21 cellular contexts compared by ENCODE assay signal in genomic region chr17:55706808-55707773, GRCh38. TPM values are rescaled to one million over a fixed set of nuclear protein-coding genes. Genes with fewer than 3 reads are reported as not detected.
DNase-seq lines count a peak whose midpoint lies in the region; ATAC-seq, FAIRE-seq and TF ChIP-seq lines count a peak whose summit lies in the region.
"Had no signal": no experiment of that assay in that cellular context is flagged by ENCODE, and none has a peak within 500 bp of the region (broad histone marks: within the 10 kb centered on the region; RNA-seq: fewer than 3 reads in every experiment).

No MANE protein-coding gene starts in this region.

- no peaks in the 10 kb centered on the region for H3K27me3 Mint-ChIP-seq in WTC11 (ENCODE audit: low read depth)
- peaks cover 12% of the 10 kb centered on the region for H3K27me3 Mint-ChIP-seq in activated CD4-positive, alpha-beta T cell treated with anti-CD3 and anti-CD28 coated beads, Interleukin-2, amount 10 ng/mL, durations not matched to agents 24 days and 14 days

- H3K4me1 ChIP-seq in left ventricle myocardium inferior (peaks cover 14% of the 10 kb centered on the region), right atrium auricular region (peaks cover 0 to 8% of the 10 kb centered on the region in 2 donors), lower lobe of right lung (peaks cover 5% of the 10 kb centered on the region), HepG2 (ENCODE audit: insufficient read depth, low read length) (no peaks in the 10 kb centered on the region; the same call in 1 of the 2 replicates)

- no peak overlapping the region for H3K9ac ChIP-seq in HepG2 (ENCODE audit: insufficient read depth, low read depth, low read length)

- H3K9me3 ChIP-seq in left ventricle myocardium inferior (replicated peaks) (no peaks in the 10 kb centered on the region), right atrium auricular region (no peaks in the 10 kb centered on the region), lower lobe of right lung (no peaks in the 10 kb centered on the region), HepG2 (ENCODE audit: low read length) (no peaks in the 10 kb centered on the region)

- H3K4me2 ChIP-seq in HepG2 (ENCODE audit: low read depth, low read length): no peak overlapping the region

- no peak for TF ChIP-seq CTCF in left ventricle myocardium inferior (IDR thresholded peaks at IDR 0.05; ENCODE audit: borderline replicate concordance)
- TF ChIP-seq CTCF in right atrium auricular region (IDR thresholded peaks at IDR 0.05): no peak
- TF ChIP-seq CTCF in WTC11 (IDR thresholded peaks at IDR 0.05): no peak
- no peak for TF ChIP-seq CTCF in lower lobe of right lung (IDR thresholded peaks at IDR 0.05)
- TF ChIP-seq CTCF in HepG2 (CRISPR knock-in tag; IDR thresholded peaks at IDR 0.05): no peak

- no peak overlapping the region for H3K27ac ChIP-seq in left ventricle myocardium inferior (replicated peaks)
- no peak overlapping the region for H3K27ac ChIP-seq in right atrium auricular region
- peak overlapping the region; percentile 27 for H3K27ac ChIP-seq in lower lobe of right lung
- no peak overlapping the region for H3K27ac ChIP-seq in HepG2 (ENCODE audit: extremely low read length, insufficient read depth, low read length)

- POLR2A ChIA-PET in WTC11 (lab: Charles Lee): no interaction called here
- POLR2A ChIA-PET in HepG2 (lab: Yijun Ruan, JAX): no interaction called here

- DNase-seq in left ventricle myocardium inferior: no peak
- DNase-seq in right atrium auricular region (ENCODE audit: low spot score): no peak
- peak; percentile 12 for DNase-seq in WTC11 (ENCODE audit: low spot score)
- DNase-seq in lower lobe of right lung: no peak
- DNase-seq in HK-2 (ENCODE audit: unreplicated experiment): no peak
- no peak for DNase-seq in HepG2 (ENCODE audit: low spot score)
- DNase-seq in activated CD4-positive, alpha-beta T cell treated with anti-CD3 and anti-CD28 coated beads, Interleukin-2, amount 10 ng/mL, durations not matched to agents 24 days and 14 days: no peak
- no peak for DNase-seq in COLO829 (ENCODE audit: low spot score)
- DNase-seq: activated naive CD4-positive, alpha-beta T cell treated with Interleukin-2 at 50 U/mL for 16 hours; activated T-cell treated with anti-CD3 and anti-CD28 coated beads for 4 hours; CD8-positive, alpha-beta memory T cell; NCI-H2081; NCI-H526; stimulated activated naive CD8-positive, alpha-beta T cell treated with anti-CD3 and anti-CD28 coated beads, Interleukin-15, Interleukin-2, amounts not matched to agents 100 U/mL and 50 U/mL, for 24 hours had no signal

- H3K27me3 ChIP-seq in left ventricle myocardium inferior (ENCODE audit: low read depth) (peaks cover 4% of the 10 kb centered on the region), right atrium auricular region (no peaks in the 10 kb centered on the region), lower lobe of right lung (ENCODE audit: low read depth) (no peaks in the 10 kb centered on the region), HepG2 (ENCODE audit: control insufficient read depth in 1 of 2, insufficient read depth in 2 of 2, low read length in 2 of 2) (peaks cover 0 to 2% of the 10 kb centered on the region in 2 experiments; a peak in 2 of 5 replicates)

- H3K36me3 ChIP-seq in left ventricle myocardium inferior: no peaks in the 10 kb centered on the region
- no peaks in the 10 kb centered on the region for H3K36me3 ChIP-seq in right atrium auricular region
- no peaks in the 10 kb centered on the region for H3K36me3 ChIP-seq in lower lobe of right lung
- H3K36me3 ChIP-seq in HepG2 (replicated peaks in 1 of 2; ENCODE audit: control insufficient read depth in 1 of 2, insufficient read depth in 2 of 2, low read length in 2 of 2): no peaks in the 10 kb centered on the region

- peaks cover 8% of the 10 kb centered on the region for H3K9me3 Mint-ChIP-seq in WTC11
- no peaks in the 10 kb centered on the region for H3K9me3 Mint-ChIP-seq in activated CD4-positive, alpha-beta T cell treated with anti-CD3 and anti-CD28 coated beads, Interleukin-2, amount 10 ng/mL, durations not matched to agents 24 days and 14 days
- H3K9me3 Mint-ChIP-seq: mesothelial cell of epicardium had no signal

- intact Hi-C loops in left ventricle myocardium inferior (cut with micrococcal nuclease): no loop called here
- intact Hi-C loops in lower lobe of right lung (cut with DNase I): no loop called here
- intact Hi-C loops in HepG2 (cut with micrococcal nuclease; ENCODE audit: unreplicated experiment): no loop called here
- intact Hi-C loops in activated CD4-positive, alpha-beta T cell treated with anti-CD3 and anti-CD28 coated beads, Interleukin-2, amount 10 ng/mL, durations not matched to agents 24 days and 14 days (cut with micrococcal nuclease): no loop called here

- CTCF ChIA-PET in WTC11 (lab: Charles Lee) (interaction anchor here (0.9 to 2.6 kb wide), 5 partner anchors 11 to 181 kb away, joined by 3 to 20 read pairs (median 6); partner anchors contain the start of gene PCTP), HepG2 (lab: Yijun Ruan, JAX; ENCODE audit: low intra/inter-chr PET ratio, low total read pairs) (no interaction called here)

- peak; percentile 87 for ATAC-seq in WTC11
- no peak for ATAC-seq in lower lobe of right lung
- ATAC-seq in HepG2: no peak; the same call in 2 of the 3 replicates
- ATAC-seq: stimulated activated naive CD8-positive, alpha-beta T cell treated with anti-CD3 and anti-CD28 coated beads, Interleukin-15, Interleukin-2, amounts not matched to agents 100 U/mL and 50 U/mL, for 24 hours had no signal

- H3K27ac Mint-ChIP-seq in WTC11: peak overlapping the region; percentile 87
- H3K27ac Mint-ChIP-seq in activated CD4-positive, alpha-beta T cell treated with anti-CD3 and anti-CD28 coated beads, Interleukin-2, amount 10 ng/mL, durations not matched to agents 24 days and 14 days: no peak overlapping the region
- H3K27ac Mint-ChIP-seq: CD8-positive, alpha-beta memory T cell; mesothelial cell of epicardium had no signal

- H3K4me3 ChIP-seq in left ventricle myocardium inferior (peak overlapping the region; percentile 2), right atrium auricular region (no peak overlapping the region), lower lobe of right lung (no peak overlapping the region), HepG2 (replicated peaks in 1 of 3; ENCODE audit: insufficient read depth in 1 of 3, low read depth in 2 of 3, low read length in 3 of 3) (no peak overlapping the region)

- no peak for FAIRE-seq in HepG2 (lab: Jason Lieb, UNC)
- FAIRE-seq: astrocyte, colon, RCC 7860, TTC549, urothelium cell line had no signal

- no peak for TF ChIP-seq RAD21 in HepG2 (CRISPR knock-in tag; IDR thresholded peaks at IDR 0.05)

- no peak overlapping the region for H2AFZ ChIP-seq in HepG2 (ENCODE audit: low read length)

- H3K4me1 Mint-ChIP-seq in WTC11: peaks cover 33% of the 10 kb centered on the region
- no peaks in the 10 kb centered on the region for H3K4me1 Mint-ChIP-seq in activated CD4-positive, alpha-beta T cell treated with anti-CD3 and anti-CD28 coated beads, Interleukin-2, amount 10 ng/mL, durations not matched to agents 24 days and 14 days
- H3K4me1 Mint-ChIP-seq: CD8-positive, alpha-beta memory T cell had no signal

- WGBS in HepG2 (ENCODE audit: low lambda C conversion rate): 31% methylated on average over 10 of the region's 11 CpGs

- BruUV-seq in HepG2 (replicated peaks; lab: Mats Ljungman, UMichigan): no TSS peak

- in situ Hi-C loops in HepG2 (cut with HindIII; ENCODE audit: extremely low pct_ligation_motif_present, low pct_unique_long_range_greater_than_20kb): no loop called here

- no peaks in the 10 kb centered on the region for H3K79me2 ChIP-seq in HepG2 (ENCODE audit: insufficient read depth, low read length)

- peak overlapping the region; percentile 33 for H3K4me3 Mint-ChIP-seq in WTC11
- H3K4me3 Mint-ChIP-seq in activated CD4-positive, alpha-beta T cell treated with anti-CD3 and anti-CD28 coated beads, Interleukin-2, amount 10 ng/mL, durations not matched to agents 24 days and 14 days: no peak overlapping the region
- H3K4me3 Mint-ChIP-seq: CD8-positive, alpha-beta memory T cell; mesothelial cell of epicardium; neural crest cell had no signal

- H4K20me1 ChIP-seq in HepG2 (ENCODE audit: insufficient read depth, low read length): no peaks in the 10 kb centered on the region

- TF ChIP-seq POLR2A in HepG2 (IDR thresholded peaks at IDR 0.05; ENCODE audit: insufficient read depth in 1 of 2, low read depth in 2 of 2, low read length in 2 of 2): no peak

- TF ChIP-seq EP300 in HepG2 (IDR thresholded peaks at IDR 0.05; ENCODE audit: low read depth in 2 of 2, low read length in 2 of 2) (no peak), HepG2 (CRISPR knock-in tag; IDR thresholded peaks at IDR 0.05; ENCODE audit: borderline replicate concordance) (no peak)

- peaks cover 2% of the 10 kb centered on the region; the same call in 1 of the 2 replicates for H3K36me3 Mint-ChIP-seq in WTC11
- H3K36me3 Mint-ChIP-seq in activated CD4-positive, alpha-beta T cell treated with anti-CD3 and anti-CD28 coated beads, Interleukin-2, amount 10 ng/mL, durations not matched to agents 24 days and 14 days (ENCODE audit: low read depth): no peaks in the 10 kb centered on the region
- H3K36me3 Mint-ChIP-seq: CD8-positive, alpha-beta memory T cell; mesothelial cell of epicardium had no signal

RNA-seq across cellular contexts. Expression of gene TMEM100, which starts 15.6 kb away (rescaled TPM):
- 13.9 TPM for total RNA-seq in left ventricle myocardium inferior
- total RNA-seq in right atrium auricular region: 10 to 100 TPM; 18.0 to 26.1 TPM
- total RNA-seq in WTC11 (2021): 0.39 to 1.1 TPM (median 0.57 TPM) in 3 replicates
- total RNA-seq in lower lobe of right lung: 443 TPM
- not detected in 2 replicates for total RNA-seq in HepG2 (2016; rRNA removed; fragmentation: Illumina TruSeq; extraction: Trizol)
- total RNA-seq in HepG2 (2016; cell fraction: cytosol; rRNA removed; fragmentation: Illumina TruSeq; extraction: Trizol; ENCODE audit: low read depth): not detected in 2 replicates
- not detected in 2 replicates for total RNA-seq in HepG2 (2016; cell fraction: insoluble cytoplasmic fraction; rRNA removed; fragmentation: Illumina TruSeq; extraction: Trizol)
- total RNA-seq in HepG2 (2016; cell fraction: membrane; rRNA removed; fragmentation: Illumina TruSeq; extraction: Trizol): not detected in 2 replicates
- not detected in 2 replicates for total RNA-seq in HepG2 (2016; cell fraction: nucleus; rRNA removed; fragmentation: Illumina TruSeq; extraction: Trizol)
- polyA plus RNA-seq in HepG2 (2011; rRNA removed): not detected in 2 replicates
- not detected in 2 replicates for polyA plus RNA-seq in HepG2 (2011; cell fraction: cytosol; rRNA removed)
- not detected in 2 replicates for polyA plus RNA-seq in HepG2 (2011; cell fraction: nucleus; rRNA removed)
- polyA plus RNA-seq in HepG2 (2012): not detected in 2 replicates
- polyA plus RNA-seq in HepG2 (2016; cell fraction: cytosol; fragmentation: Illumina TruSeq; extraction: Trizol; ENCODE audit: low read depth): not detected in 2 replicates
- not detected in 2 replicates for polyA plus RNA-seq in HepG2 (2016; cell fraction: insoluble cytoplasmic fraction; fragmentation: Illumina TruSeq; extraction: Trizol; ENCODE audit: low read depth)
- not detected in 2 replicates for polyA plus RNA-seq in HepG2 (2016; cell fraction: membrane; fragmentation: Illumina TruSeq; extraction: Trizol; ENCODE audit: low read depth)
- polyA plus RNA-seq in HepG2 (2016; cell fraction: nucleus; fragmentation: Illumina TruSeq; extraction: Trizol; ENCODE audit: insufficient read depth, low read depth): not detected in 2 replicates
- polyA minus RNA-seq in HepG2 (2011; rRNA and poly(A)+ RNA removed; ENCODE audit: low replicate concordance): not detected in 2 replicates
- polyA minus RNA-seq in HepG2 (2011; cell fraction: cytosol; rRNA and poly(A)+ RNA removed): not detected in 2 replicates
- not detected in 2 replicates for polyA minus RNA-seq in HepG2 (2011; cell fraction: nucleus; rRNA and poly(A)+ RNA removed)
- not detected in 2 replicates for total RNA-seq in activated CD4-positive, alpha-beta T cell treated with anti-CD3 and anti-CD28 coated beads, Interleukin-2, amount 10 ng/mL, durations not matched to agents 24 days and 14 days
- total RNA-seq: CD8-positive, alpha-beta memory T cell had no signal
- polyA plus RNA-seq: CD8-positive, alpha-beta memory T cell had no signal

RNA-seq across cellular contexts. Expression of gene PCTP, which starts 43.8 kb away (rescaled TPM):
- total RNA-seq in left ventricle myocardium inferior (19.6 TPM), right atrium auricular region (10 to 100 TPM; 15.1 to 27.0 TPM), WTC11 (2021) (10.3 to 14.2 TPM (median 12.2 TPM) in 3 replicates), lower lobe of right lung (28.1 TPM), HepG2 (2016; rRNA removed; fragmentation: Illumina TruSeq; extraction: Trizol) (50.7 and 66.3 TPM in 2 replicates)
- 11.7 and 12.0 TPM in 2 replicates for total RNA-seq in HepG2 (2016; cell fraction: cytosol; rRNA removed; fragmentation: Illumina TruSeq; extraction: Trizol; ENCODE audit: low read depth)
- total RNA-seq in HepG2 (2016; cell fraction: insoluble cytoplasmic fraction; rRNA removed; fragmentation: Illumina TruSeq; extraction: Trizol): 54.0 and 71.4 TPM in 2 replicates
- total RNA-seq in HepG2 (2016; cell fraction: membrane; rRNA removed; fragmentation: Illumina TruSeq; extraction: Trizol): 39.4 and 41.1 TPM in 2 replicates
- 23.2 and 24.9 TPM in 2 replicates for total RNA-seq in HepG2 (2016; cell fraction: nucleus; rRNA removed; fragmentation: Illumina TruSeq; extraction: Trizol)
- polyA plus RNA-seq in HepG2 (2011; rRNA removed): 31.0 and 37.1 TPM in 2 replicates
- polyA plus RNA-seq in HepG2 (2011; cell fraction: cytosol; rRNA removed): 33.2 and 42.6 TPM in 2 replicates
- polyA plus RNA-seq in HepG2 (2011; cell fraction: nucleus; rRNA removed): 15.1 and 17.8 TPM in 2 replicates
- 24.1 and 24.8 TPM in 2 replicates for polyA plus RNA-seq in HepG2 (2012)
- 10.2 and 13.1 TPM in 2 replicates for polyA plus RNA-seq in HepG2 (2016; cell fraction: cytosol; fragmentation: Illumina TruSeq; extraction: Trizol; ENCODE audit: low read depth)
- polyA plus RNA-seq in HepG2 (2016; cell fraction: insoluble cytoplasmic fraction; fragmentation: Illumina TruSeq; extraction: Trizol; ENCODE audit: low read depth): 54.7 and 63.4 TPM in 2 replicates
- polyA plus RNA-seq in HepG2 (2016; cell fraction: membrane; fragmentation: Illumina TruSeq; extraction: Trizol; ENCODE audit: low read depth): 26.6 and 28.7 TPM in 2 replicates
- 33.0 and 35.1 TPM in 2 replicates for polyA plus RNA-seq in HepG2 (2016; cell fraction: nucleus; fragmentation: Illumina TruSeq; extraction: Trizol; ENCODE audit: insufficient read depth, low read depth)
- 4.1 and 30.1 TPM in 2 replicates for polyA minus RNA-seq in HepG2 (2011; rRNA and poly(A)+ RNA removed; ENCODE audit: low replicate concordance)
- 14.5 and 16.1 TPM in 2 replicates for polyA minus RNA-seq in HepG2 (2011; cell fraction: cytosol; rRNA and poly(A)+ RNA removed)
- polyA minus RNA-seq in HepG2 (2011; cell fraction: nucleus; rRNA and poly(A)+ RNA removed): 23.0 and 27.8 TPM in 2 replicates
- total RNA-seq in activated CD4-positive, alpha-beta T cell treated with anti-CD3 and anti-CD28 coated beads, Interleukin-2, amount 10 ng/mL, durations not matched to agents 24 days and 14 days: 5.4 and 6.4 TPM in 2 replicates

Comparison
In these comparisons a context has a peak if more than half of its experiments do, and no peak if none do; other contexts are left out.
1. RNA of gene TMEM100, which starts 15.6 kb away (total RNA-seq): 443 TPM in lower lobe of right lung (single experiment); 18.0 to 26.1 TPM in right atrium auricular region, 13.9 TPM in left ventricle myocardium inferior (single experiment), 0.39 to 1.1 TPM in WTC11, not detected in HepG2 and not detected in activated CD4-positive, alpha-beta T cell treated with anti-CD3 and anti-CD28 coated beads, Interleukin-2, amount 10 ng/mL, durations not matched to agents 24 days and 14 days; every median in the first group is over 10 times any median in the second.